8 cellular contexts compared by ENCODE assay signal in the genomic region with DNA sequence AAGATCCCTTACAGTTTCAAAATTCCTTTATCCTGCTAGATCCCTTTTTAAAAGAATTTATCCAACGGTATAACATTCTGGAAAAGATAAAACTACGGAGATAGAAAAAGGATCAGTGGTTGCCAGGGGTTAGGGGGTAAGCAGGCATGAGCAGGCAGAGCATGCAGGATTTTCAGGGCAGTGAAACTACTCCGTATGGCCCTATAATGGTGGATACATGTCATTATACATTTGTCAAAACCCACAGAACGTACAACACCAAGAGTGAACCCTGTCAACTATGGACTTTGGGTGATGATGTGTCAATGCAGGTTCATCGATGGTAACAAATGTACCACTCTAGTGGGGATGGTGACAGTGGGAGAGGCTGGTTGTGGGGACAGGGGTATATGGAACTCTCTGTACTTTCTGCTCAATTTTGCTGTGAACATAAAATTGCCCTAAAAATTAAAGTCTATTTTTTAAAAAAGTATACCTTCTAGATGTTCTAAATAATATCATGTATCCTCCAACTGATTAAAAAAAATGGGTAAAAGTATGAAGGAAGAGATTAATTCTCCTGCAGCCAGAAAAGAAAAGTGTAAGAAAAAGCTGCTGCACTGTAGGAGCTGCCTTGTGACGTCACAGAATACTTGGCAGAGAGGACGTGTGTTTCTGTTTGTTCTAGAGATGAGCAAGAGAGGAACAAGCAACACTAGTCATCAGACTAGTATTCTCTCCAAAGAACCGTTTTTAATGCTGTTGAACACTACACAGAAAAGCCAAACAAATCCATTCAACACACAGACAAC. TPM values are rescaled to one million over a fixed set of nuclear protein-coding genes. Genes with fewer than 3 reads are reported as not detected.
DNase-seq lines count a peak whose midpoint lies in the region; ATAC-seq and TF ChIP-seq lines count a peak whose summit lies in the region.

No MANE protein-coding gene starts in this region.

- DNase-seq in AG04449 (ENCODE audit: low read depth, low spot score) (peak; percentile 92), RPMI7951 (ENCODE audit: low read depth) (peak; percentile 87), choroid plexus epithelial cell (ENCODE audit: low read depth) (peak; percentile 96), mucosa of gallbladder (ENCODE audit: low spot score) (peak; percentile 84), NCI-H2171 treated with DMSO at 0.1 percent for 48 hours (lab: John Stamatoyannopoulos, UW) (no peak), NCI-H2227 (lab: John Stamatoyannopoulos, UW; ENCODE audit: unreplicated experiment) (no peak)

- POLR2A ChIA-PET in AG04449 (lab: Yijun Ruan, JAX) = no interaction called here

- CTCF ChIA-PET in AG04449 (lab: Yijun Ruan, JAX) = no interaction called here

- H3K4me3 ChIP-seq in AG04449 (ENCODE audit: low read depth, low read length) = no peak overlapping the region
- no peak overlapping the region for H3K4me3 ChIP-seq in choroid plexus epithelial cell (ENCODE audit: low read depth, low read length)

- no peak for TF ChIP-seq CTCF in AG04449 (IDR thresholded peaks at IDR 0.05; ENCODE audit: insufficient read depth, low read length, missing control alignments)
- TF ChIP-seq CTCF in choroid plexus epithelial cell (conservative IDR thresholded peaks at IDR 0.05; ENCODE audit: low read depth, low read length) = no peak

- ATAC-seq in GM18520 (IDR thresholded peaks at IDR 0.05; ENCODE audit: unreplicated experiment) (peak; percentile 92), HG03064 (IDR thresholded peaks at IDR 0.05; ENCODE audit: low read depth, unreplicated experiment) (peak; percentile 97)

RNA-seq across cellular contexts. Expression of gene ANKRD44, which starts 23.6 kb away (rescaled TPM):
- 10.8 and 11.3 TPM in 2 replicates for total RNA-seq in RPMI7951 (2014; rRNA removed; shearing (Covaris generic))
- 40.6 TPM for total RNA-seq in mucosa of gallbladder

Comparison
In these comparisons a context has a peak if more than half of its experiments do, and no peak if none do; other contexts are left out.
1. DNase-seq: peak in AG04449 (single experiment), RPMI7951 (single experiment), choroid plexus epithelial cell (single experiment) and mucosa of gallbladder (single experiment); none in NCI-H2171 treated with DMSO at 0.1 percent for 48 hours (single experiment) and NCI-H2227 (single experiment).